9 cellular contexts compared by ENCODE assay signal in the genomic region with DNA sequence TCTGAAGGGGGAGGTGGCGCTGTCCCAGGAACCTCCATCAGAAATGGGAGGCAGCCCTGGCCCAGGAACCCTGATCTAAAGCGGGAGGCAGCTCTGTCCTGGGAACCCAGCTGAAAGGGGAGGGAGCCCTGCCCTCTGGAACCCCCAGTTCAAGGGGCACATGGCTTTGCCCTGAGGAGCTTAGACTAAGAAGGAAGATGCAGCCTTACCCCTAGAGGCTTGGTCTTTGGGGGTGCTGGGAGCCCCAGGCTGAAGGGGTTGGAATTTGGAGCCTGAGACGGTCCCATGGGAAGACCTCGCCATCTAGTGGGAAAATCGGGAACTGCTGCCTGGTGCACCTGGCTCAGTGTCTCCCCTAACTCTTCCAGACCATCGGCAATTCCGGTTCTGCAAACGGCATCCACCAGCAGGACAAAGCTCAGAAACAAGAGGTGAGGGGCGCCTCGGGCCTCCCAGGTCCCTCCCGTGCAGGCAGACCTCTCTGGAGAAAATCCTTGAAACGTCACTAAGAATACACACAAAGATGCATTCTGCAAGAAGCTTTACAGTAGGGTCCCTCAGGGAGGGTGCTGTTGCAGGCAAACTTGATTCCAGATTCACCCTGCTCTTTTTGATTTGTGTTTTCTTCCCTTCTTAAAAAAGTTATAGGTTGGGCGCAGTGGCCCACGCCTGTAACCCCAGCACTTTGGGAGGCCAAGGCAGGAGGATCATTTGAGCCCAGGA. TPM values are rescaled to one million over a fixed set of nuclear protein-coding genes. Genes with fewer than 3 reads are reported as not detected.
DNase-seq lines count a peak whose midpoint lies in the region; ATAC-seq, FAIRE-seq and TF ChIP-seq lines count a peak whose summit lies in the region.
"Had no signal": no experiment of that assay in that cellular context is flagged by ENCODE, and none has a peak within 500 bp of the region (broad histone marks: within the 10 kb centered on the region; RNA-seq: fewer than 3 reads in every experiment).

No MANE protein-coding gene starts in this region.

- peak; percentile 99 for TF ChIP-seq CTCF in VCaP (conservative IDR thresholded peaks at IDR 0.05)
- peak; percentile 99 for TF ChIP-seq CTCF in MCF 10A (IDR thresholded peaks at IDR 0.05; ENCODE audit: unreplicated experiment)
- peak; percentile 98 for TF ChIP-seq CTCF in kidney (IDR thresholded peaks at IDR 0.05; ENCODE audit: borderline replicate concordance, extremely low read depth, insufficient read depth)

- H3K27me3 Mint-ChIP-seq in MCF 10A (ENCODE audit: insufficient read depth, unreplicated experiment), result no peaks in the 10 kb centered on the region

- DNase-seq in NCI-H187 (lab: John Stamatoyannopoulos, UW) (peak; percentile 38 to 80), NCI-H187 treated with DMSO at 0.1 percent for 48 hours (lab: John Stamatoyannopoulos, UW) (no peak), NCI-H1092 (lab: John Stamatoyannopoulos, UW) (peak; percentile 53), MCF 10A (ENCODE audit: unreplicated experiment) (peak; percentile 71), kidney (peak; percentile 77)
- peak; percentile 83 to 85 for DNase-seq in stimulated activated CD4-positive, alpha-beta T cell treated with anti-CD3 and anti-CD28 coated beads, Interleukin-2, amount 100 ng/mL, for 24 hours

- H3K9me3 Mint-ChIP-seq in MCF 10A (ENCODE audit: unreplicated experiment), result no peaks in the 10 kb centered on the region

- no peaks in the 10 kb centered on the region for H3K9me3 ChIP-seq in kidney (ENCODE audit: control insufficient read depth in 1 of 2, low read length in 2 of 2)

- no peak overlapping the region for H3K4me3 Mint-ChIP-seq in MCF 10A (ENCODE audit: unreplicated experiment)

- H3K27ac ChIP-seq in VCaP, result no peak overlapping the region
- H3K27ac ChIP-seq in kidney (ENCODE audit: low read depth in 2 of 2, low read length in 2 of 2), result no peak overlapping the region

- H3K4me1 ChIP-seq in kidney (ENCODE audit: control insufficient read depth in 1 of 2, insufficient read depth in 1 of 2, low read depth in 1 of 2, low read length in 2 of 2), result no peaks in the 10 kb centered on the region

- CTCF ChIA-PET in MCF 10A (lab: Yijun Ruan, JAX), result interaction anchor here (0.5 to 7.3 kb wide), 105 partner anchors 9 to 841 kb away, joined by 3 to 217 read pairs (median 4); partner anchors contain the start of genes CLIP2, EIF4H and LAT2

- FAIRE-seq in kidney (lab: Jason Lieb, UNC), result no peak
- FAIRE-seq: G401.6 had no signal

- POLR2A ChIA-PET in MCF 10A (lab: Yijun Ruan, JAX), result interaction anchor here (1.7 kb wide), 1 partner anchor 195 kb away, joined by 8 read pairs; no protein-coding TSS in a partner anchor

- no peak for ATAC-seq in GM21381 (IDR thresholded peaks at IDR 0.05; ENCODE audit: unreplicated experiment)

- BruUV-seq in MCF 10A (replicated peaks; lab: Mats Ljungman, UMichigan), result no TSS peak

- peaks cover 16% of the 10 kb centered on the region for H3K36me3 Mint-ChIP-seq in MCF 10A (ENCODE audit: insufficient read depth, unreplicated experiment)

- H3K4me1 Mint-ChIP-seq in MCF 10A (ENCODE audit: insufficient read depth, unreplicated experiment), result no peaks in the 10 kb centered on the region

- H3K27ac Mint-ChIP-seq in MCF 10A (ENCODE audit: low read depth, unreplicated experiment), result no peak overlapping the region

- intact Hi-C loops in MCF 10A (cut with micrococcal nuclease) (loop anchor here (1.0 to 5.0 kb wide), 3 partner anchors 332 to 535 kb away; no protein-coding TSS in a partner anchor), kidney (cut with DNase I) (loop anchor here (5.0 kb wide), 1 partner anchor 194 kb away; no protein-coding TSS in a partner anchor)

- no peak overlapping the region for H3K9ac ChIP-seq in kidney (ENCODE audit: low read length in 2 of 2)

- H3K36me3 ChIP-seq in kidney (ENCODE audit: control insufficient read depth in 1 of 2, insufficient read depth in 2 of 2, low read length in 2 of 2), result peaks cover 0 to 2% of the 10 kb centered on the region in 2 donors

- no peak overlapping the region for H3K4me3 ChIP-seq in kidney (ENCODE audit: low read length in 2 of 2)

RNA-seq across cellular contexts. Expression of gene GTF2IRD1, which starts 52.4 kb away (rescaled TPM):
- total RNA-seq in MCF 10A (2022) (77.6 and 83.1 TPM in 2 replicates), kidney (35.8 TPM)
- polyA plus RNA-seq in kidney (ENCODE audit: insufficient read depth, low read depth, low replicate concordance), result 28.2 TPM
